Comparison of ENCODE assay signal across 24 cellular contexts in genomic region chr1:163758977-163759670, GRCh38.
"Had no signal": no experiment of that assay in that cellular context is flagged by ENCODE, and none has a peak within 500 bp of the region (broad histone marks: within the 10 kb centered on the region; RNA-seq: fewer than 3 reads in every experiment).

No MANE protein-coding gene starts in this region.

- H3K36me3 ChIP-seq: breast epithelium, MG63 had no signal

- H3K9me3 ChIP-seq: breast epithelium, MG63 had no signal

- H3K4me1 ChIP-seq: breast epithelium had no signal

- H3K27me3 ChIP-seq: breast epithelium, MG63 had no signal

- DNase-seq: activated B cell treated with CpG ODN at 0.5 μM for 24 hours; activated CD4-positive, alpha-beta T cell treated with anti-CD3 and anti-CD28 coated beads for 1 hour; activated CD4-positive, alpha-beta T cell treated with anti-CD3 and anti-CD28 coated beads, Interleukin-2, amount 10 ng/mL, durations not matched to agents 24 days and 14 days; activated CD4-positive, alpha-beta T cell treated with anti-CD3 and anti-CD28 coated beads, Interleukin-2, amount 50 U/mL, for 48 hours; activated CD8-positive, alpha-beta memory T cell treated with anti-CD3 and anti-CD28 coated beads, Interleukin-2, amount 10 ng/mL, durations not matched to agents 7 days and 5 days; activated effector memory CD4-positive, alpha-beta T cell treated with anti-CD3 and anti-CD28 coated beads, Interleukin-2, amount 50 U/mL, for 16 hours; activated naive CD4-positive, alpha-beta T cell treated with Interleukin-2 at 50 U/mL for 16 hours; activated naive CD8-positive, alpha-beta T cell treated with anti-CD3 and anti-CD28 coated beads, Interleukin-2, amount 50 U/mL, for 24 hours; activated T-cell treated with anti-CD3 and anti-CD28 coated beads, Interleukin-2, amount 50 U/mL, for 24 hours; amygdala; caudate nucleus; KBM-7; MG63; NCI-H1105; NCI-H1436; NCI-H1694 treated with DMSO at 0.1 percent for 48 hours; NCI-H2081; NCI-H510A treated with DMSO at 0.1 percent for 48 hours; NCI-H69; PC-3; SHP77 treated with DMSO at 0.1 percent for 48 hours; T-helper 17 cell; T-helper 9 cell had no signal

- H3K4me3 ChIP-seq: breast epithelium, MG63 had no signal

- H3K27ac ChIP-seq: breast epithelium had no signal
